11 cellular contexts compared by ENCODE assay signal in the genomic region with DNA sequence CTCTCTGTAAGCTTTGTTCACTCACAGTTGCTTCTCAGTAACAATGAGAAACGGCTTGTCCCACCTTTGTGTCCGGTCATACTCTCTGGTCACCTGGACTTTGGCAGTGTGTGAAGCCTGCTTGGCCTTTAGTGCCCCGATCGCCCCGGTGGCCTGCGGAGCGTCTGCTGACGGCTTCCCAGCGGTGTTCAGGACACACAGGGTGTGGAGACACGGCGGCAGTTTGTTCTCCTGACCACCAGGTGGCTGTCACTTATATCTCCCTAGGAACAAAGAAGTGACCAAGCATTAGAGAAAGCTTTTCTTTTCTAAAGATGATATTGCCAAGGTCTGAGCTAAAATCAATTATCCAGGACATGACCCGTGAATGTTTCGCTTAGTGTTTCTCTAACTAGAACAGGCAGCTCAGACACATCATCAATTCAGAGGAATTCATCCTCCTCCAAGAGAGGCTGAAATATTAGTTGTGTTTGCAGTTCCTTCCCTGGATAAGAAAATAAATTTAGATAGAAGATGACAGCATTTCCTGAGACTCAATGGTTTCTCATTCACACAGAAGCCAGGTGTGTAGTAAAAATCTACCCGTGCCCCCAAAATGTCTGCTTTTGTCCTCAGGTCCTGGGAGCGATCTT.
DNase-seq lines count a peak whose midpoint lies in the region; ATAC-seq and TF ChIP-seq lines count a peak whose summit lies in the region.
"Had no signal": no experiment of that assay in that cellular context is flagged by ENCODE, and none has a peak within 500 bp of the region (broad histone marks: within the 10 kb centered on the region; RNA-seq: fewer than 3 reads in every experiment).

No MANE protein-coding gene starts in this region.

- peaks cover 8% of the 10 kb centered on the region for H3K36me3 Mint-ChIP-seq in nephron (ENCODE audit: low read depth)

- no peak for ATAC-seq in body of pancreas

- DNase-seq in GM12865 (ENCODE audit: low read depth) (peak; percentile 19), HuH-7.5 (ENCODE audit: low spot score) (peak; percentile 52), body of pancreas (peak; percentile 38 to 72 (median 44)), inferior parietal cortex (ENCODE audit: extremely low spot score) (no peak), GM19238 (ENCODE audit: insufficient read length, low spot score) (no peak), amygdala (lab: John Stamatoyannopoulos, UW) (no peak)
- DNase-seq in activated CD4-positive, CD25-positive, alpha-beta regulatory T cell treated with anti-CD3 and anti-CD28 coated beads, Interleukin-2, amount 50 U/mL, for 72 hours, result no peak
- DNase-seq: NCI-H1105 had no signal

- H3K36me3 ChIP-seq in body of pancreas (replicated peaks in 1 of 2; ENCODE audit: insufficient read depth in 1 of 2, low read depth in 2 of 2), result no peaks in the 10 kb centered on the region
- H3K36me3 ChIP-seq: HAP-1 had no signal

- no peaks in the 10 kb centered on the region for H3K27me3 ChIP-seq in body of pancreas

- peaks cover 14% of the 10 kb centered on the region for H3K27me3 Mint-ChIP-seq in nephron (ENCODE audit: low read depth)

- H3K4me1 ChIP-seq in body of pancreas, result no peaks in the 10 kb centered on the region
- H3K4me1 ChIP-seq: HAP-1 had no signal

- peak overlapping the region in 2 of 3 experiments; percentile 5 to 28 for H3K4me3 Mint-ChIP-seq in nephron

- TF ChIP-seq POLR2A in body of pancreas (IDR thresholded peaks at IDR 0.05), result no peak

- H3K9me3 ChIP-seq in body of pancreas, result no peaks in the 10 kb centered on the region
- H3K9me3 ChIP-seq: HAP-1 had no signal

- peaks cover 16% of the 10 kb centered on the region for H3K4me1 Mint-ChIP-seq in nephron

- peaks cover 22% of the 10 kb centered on the region for H3K9me3 Mint-ChIP-seq in nephron

- H3K27ac Mint-ChIP-seq in nephron, result peak overlapping the region; percentile 57 to 80 (median 64)

- no peak overlapping the region for H3K27ac ChIP-seq in body of pancreas
- H3K27ac ChIP-seq: VCaP had no signal

- 63 to 66% methylated on average over 15 of the region's 15 CpGs for WGBS in body of pancreas, 2 donors

- intact Hi-C loops in body of pancreas (cut with DNase I), result no loop called here

- H3K4me3 ChIP-seq in GM12865 (ENCODE audit: low read depth, low read length) (no peak overlapping the region), body of pancreas (no peak overlapping the region)
- H3K4me3 ChIP-seq: HAP-1 had no signal

- TF ChIP-seq CTCF in GM12865 (IDR thresholded peaks at IDR 0.05; ENCODE audit: insufficient read depth, low read depth, low read length, missing control alignments), result peak; percentile 25
- TF ChIP-seq CTCF in body of pancreas (IDR thresholded peaks at IDR 0.05), result peak; percentile 11 to 54 (median 33)
- TF ChIP-seq CTCF in nephron (IDR thresholded peaks at IDR 0.05; ENCODE audit: unreplicated experiment in 3 of 3), result peak; percentile 50 to 72 (median 68)

Comparison
In these comparisons a context has a peak if more than half of its experiments do, and no peak if none do; other contexts are left out.
1. DNase-seq: peak in GM12865 (single experiment), HuH-7.5 (single experiment) and body of pancreas (4 of 4); none in inferior parietal cortex (single experiment), GM19238 (single experiment), activated CD4-positive, CD25-positive, alpha-beta regulatory T cell treated with anti-CD3 and anti-CD28 coated beads, Interleukin-2, amount 50 U/mL, for 72 hours (single experiment) and amygdala (0 of 56).
2. Peak in every context shown above with its lines, with median percentiles within 50 percentile points of each other: CTCF ChIP-seq.